In the genomic region with DNA sequence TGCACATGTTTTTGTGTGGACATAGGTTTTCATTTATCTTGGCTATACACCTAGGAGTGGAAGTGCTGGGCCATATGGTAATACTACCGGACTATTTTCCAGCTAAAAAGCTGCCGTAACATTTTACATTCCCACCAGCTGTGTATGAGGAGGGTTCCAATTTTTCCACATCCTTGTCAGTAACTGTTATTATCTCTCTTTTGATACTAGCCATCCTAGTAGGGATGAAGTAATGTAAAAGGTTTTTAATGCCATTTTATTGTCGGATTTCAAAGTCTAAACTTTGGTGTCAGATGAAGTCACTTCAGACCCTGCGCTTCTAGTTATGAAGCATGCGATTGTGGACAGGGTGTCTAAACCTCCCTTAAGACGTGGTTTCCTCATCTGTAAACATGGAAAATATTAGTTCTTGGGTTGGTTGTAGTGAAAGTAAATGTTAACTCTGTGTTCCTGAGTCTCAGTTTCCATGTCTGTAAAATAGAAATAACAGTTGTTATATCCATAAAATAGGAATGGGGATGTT, we compare ENCODE assay signal across 16 cellular contexts. TPM values are rescaled to one million over a fixed set of nuclear protein-coding genes. Genes with fewer than 3 reads are reported as not detected.
DNase-seq lines count a peak whose midpoint lies in the region; ATAC-seq lines count a peak whose summit lies in the region.
"Had no signal": no experiment of that assay in that cellular context is flagged by ENCODE, and none has a peak within 500 bp of the region (broad histone marks: within the 10 kb centered on the region; RNA-seq: fewer than 3 reads in every experiment).

No MANE protein-coding gene starts in this region.

- H3K36me3 Mint-ChIP-seq in activated T-cell treated with anti-CD3 and anti-CD28 coated beads, Interleukin-2, amount 50 U/mL, for 4 hours (ENCODE audit: insufficient read depth) = peaks cover 24% of the 10 kb centered on the region

- H3K9ac ChIP-seq in SK-N-MC (ENCODE audit: insufficient read length) = peak overlapping the region; percentile 41

- peaks cover 64% of the 10 kb centered on the region for H3K4me1 Mint-ChIP-seq in activated T-cell treated with anti-CD3 and anti-CD28 coated beads, Interleukin-2, amount 50 U/mL, for 4 hours (ENCODE audit: low read depth)

- DNase-seq in activated T-cell treated with anti-CD3 and anti-CD28 coated beads, Interleukin-2, amount 50 U/mL, for 4 hours = no peak
- DNase-seq in activated T-cell treated with anti-CD3 and anti-CD28 coated beads for 4 hours = no peak
- DNase-seq in SK-N-MC (ENCODE audit: low read depth, low spot score) = no peak
- peak; percentile 6 for DNase-seq in mesenteric fat pad (ENCODE audit: low spot score)
- no peak for DNase-seq in UCSD-AML1 (lab: John Stamatoyannopoulos, UW; ENCODE audit: unreplicated experiment)
- DNase-seq in cortex of kidney (lab: John Stamatoyannopoulos, UW) = no peak
- DNase-seq: activated naive CD4-positive, alpha-beta T cell treated with Interleukin-2 at 50 U/mL for 16 hours; heart right ventricle; NCI-H1417; SHP77; stimulated activated CD4-positive, alpha-beta T cell treated with anti-CD3 and anti-CD28 coated beads, Interleukin-4, amount 100 ng/mL, for 24 hours; upper lobe of left lung had no signal

- no peaks in the 10 kb centered on the region for H3K9me3 ChIP-seq in SK-N-MC (ENCODE audit: low read depth, low read length)
- H3K9me3 ChIP-seq: upper lobe of left lung had no signal

- H3K9me3 Mint-ChIP-seq in activated T-cell treated with anti-CD3 and anti-CD28 coated beads, Interleukin-2, amount 50 U/mL, for 4 hours = peaks cover 4% of the 10 kb centered on the region

- ATAC-seq in activated T-cell treated with anti-CD3 and anti-CD28 coated beads, Interleukin-2, amount 50 U/mL, for 4 hours = no peak
- ATAC-seq in GM21529 (IDR thresholded peaks at IDR 0.05; ENCODE audit: unreplicated experiment) (no peak), GM18868 (IDR thresholded peaks at IDR 0.05; ENCODE audit: unreplicated experiment) (no peak)
- ATAC-seq: heart right ventricle had no signal

- H3K27ac ChIP-seq in SK-N-MC = no peak overlapping the region; the same call in 1 of the 2 replicates
- H3K27ac ChIP-seq: breast epithelium had no signal

- no peaks in the 10 kb centered on the region for H3K27me3 Mint-ChIP-seq in activated T-cell treated with anti-CD3 and anti-CD28 coated beads, Interleukin-2, amount 50 U/mL, for 4 hours (ENCODE audit: low read depth)

- H3K4me3 Mint-ChIP-seq in activated T-cell treated with anti-CD3 and anti-CD28 coated beads, Interleukin-2, amount 50 U/mL, for 4 hours = peak overlapping the region; percentile 13
- H3K4me3 Mint-ChIP-seq: mesothelial cell of epicardium had no signal

- peak overlapping the region; percentile 56 for H3K4me3 ChIP-seq in SK-N-MC
- H3K4me3 ChIP-seq: breast epithelium, upper lobe of left lung had no signal

- H3K36me3 ChIP-seq in SK-N-MC (ENCODE audit: insufficient read depth, low read length) = peaks cover 70% of the 10 kb centered on the region
- H3K36me3 ChIP-seq: breast epithelium, upper lobe of left lung had no signal

RNA-seq across cellular contexts. Expression of gene DGKD, which starts 4.6 kb away (rescaled TPM):
- total RNA-seq in activated T-cell treated with anti-CD3 and anti-CD28 coated beads, Interleukin-2, amount 50 U/mL, for 4 hours = 10 to 100 TPM; 38.8 to 44.9 (median 39.3) TPM
- total RNA-seq in mesenteric fat pad = 67.2 TPM

RNA-seq across cellular contexts. Expression of gene SAG, which starts 51.3 kb away (rescaled TPM):
- not detected for total RNA-seq in activated T-cell treated with anti-CD3 and anti-CD28 coated beads, Interleukin-2, amount 50 U/mL, for 4 hours
- total RNA-seq in mesenteric fat pad = not detected
- total RNA-seq: breast epithelium, heart right ventricle, mesothelial cell of epicardium had no signal
